8 cellular contexts compared by ENCODE assay signal in the genomic region with DNA sequence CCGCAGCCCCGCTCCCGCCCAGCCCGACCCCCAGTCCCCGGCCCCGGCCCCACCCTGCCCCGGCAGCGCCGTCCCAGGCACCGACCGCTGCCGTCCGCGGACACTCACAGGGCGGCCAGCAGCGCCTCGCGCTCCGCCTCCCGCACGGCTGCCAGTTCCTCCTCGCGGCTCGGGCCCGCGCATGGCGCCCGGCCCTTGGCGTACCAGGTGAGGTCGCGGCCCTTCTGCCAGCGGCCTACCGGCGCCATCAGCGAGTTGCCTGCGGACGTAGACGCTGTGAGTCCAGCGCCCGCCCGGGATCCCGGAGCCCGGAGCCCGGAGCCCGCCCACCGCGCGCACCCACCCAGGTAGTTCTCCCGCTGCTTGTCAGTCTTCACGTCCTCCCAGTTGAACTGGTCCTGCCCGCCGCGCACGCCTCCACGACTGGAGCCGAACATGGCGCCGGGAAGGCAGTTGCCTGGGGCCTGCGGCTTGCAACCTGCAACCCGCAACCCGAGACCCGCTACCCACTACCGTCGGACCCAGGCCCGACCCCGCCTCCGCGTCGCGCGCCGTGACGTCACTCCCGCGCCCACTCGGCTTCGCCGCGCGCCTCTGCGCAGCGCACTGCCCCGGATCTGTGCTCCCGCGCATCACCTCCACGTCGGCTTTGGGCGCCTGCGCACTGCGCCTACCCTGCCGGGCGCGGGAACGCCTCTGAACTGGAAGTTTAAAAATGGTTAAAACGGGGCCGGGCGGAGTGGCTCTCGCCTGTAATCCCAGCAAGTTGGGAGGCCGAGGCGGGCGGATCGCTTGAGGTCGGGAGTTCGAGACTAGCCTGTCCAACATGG. TPM values are rescaled to one million over a fixed set of nuclear protein-coding genes. Genes with fewer than 3 reads are reported as not detected.
DNase-seq lines count a peak whose midpoint lies in the region; ATAC-seq and TF ChIP-seq lines count a peak whose summit lies in the region.

A gene (minus strand): TSS at position 535 of the 830 bp plus-strand sequence. CDS start 98 bp downstream, at position 437.

- no peaks in the 10 kb centered on the region for H3K27me3 Mint-ChIP-seq in activated CD4-positive, alpha-beta T cell treated with anti-CD3 and anti-CD28 coated beads for 36 hours

- H3K36me3 Mint-ChIP-seq in activated CD4-positive, alpha-beta T cell treated with anti-CD3 and anti-CD28 coated beads for 36 hours (ENCODE audit: low read depth): peaks cover 35% of the 10 kb centered on the region

- peak within 1 kb of the TSS; percentile 91 for H3K27ac Mint-ChIP-seq in activated CD4-positive, alpha-beta T cell treated with anti-CD3 and anti-CD28 coated beads for 36 hours

- H3K9me3 Mint-ChIP-seq in activated CD4-positive, alpha-beta T cell treated with anti-CD3 and anti-CD28 coated beads for 36 hours (ENCODE audit: low read depth): no peaks in the 10 kb centered on the region

- H3K27me3 ChIP-seq in BJ (ENCODE audit: control insufficient read depth, insufficient read depth, low read length): no peaks in the 10 kb centered on the region

- DNase-seq in BJ (ENCODE audit: low read depth) (peak; percentile 39), NCI-H524 treated with DMSO at 0.1 percent for 48 hours (lab: John Stamatoyannopoulos, UW) (peak; percentile 14), choroid plexus epithelial cell (ENCODE audit: low read depth) (peak; percentile 92), kidney glomerular epithelial cell (lab: John Stamatoyannopoulos, UW) (peak; percentile 71)
- DNase-seq in activated CD4-positive, alpha-beta T cell treated with anti-CD3 and anti-CD28 coated beads for 36 hours: peak; percentile 97
- peak; percentile 79 to 89 for DNase-seq in stimulated activated CD4-positive, alpha-beta T cell treated with anti-CD3 and anti-CD28 coated beads, Interleukin-1b, Interleukin-23, amount 100 ng/mL, for 1 hour (ENCODE audit: low read depth in 2 of 2)

- peak within 1 kb of the TSS; percentile 89 for H3K4me3 Mint-ChIP-seq in activated CD4-positive, alpha-beta T cell treated with anti-CD3 and anti-CD28 coated beads for 36 hours

- POLR2A ChIA-PET in BJ (lab: Charles Lee): no interaction called here
- POLR2A ChIA-PET in activated CD4-positive, alpha-beta T cell treated with anti-CD3 and anti-CD28 coated beads for 36 hours (lab: Charles Lee): interaction anchor here (0.6 kb wide), 1 partner anchor 1791 kb away, joined by 3 read pairs; no protein-coding TSS in a partner anchor

- H3K4me3 ChIP-seq in BJ (ENCODE audit: low read depth, low read length): peak within 1 kb of the TSS; percentile 97
- peak within 1 kb of the TSS; percentile 99 for H3K4me3 ChIP-seq in choroid plexus epithelial cell (ENCODE audit: low read depth, low read length)

- peaks cover 22% of the 10 kb centered on the region for H3K4me1 Mint-ChIP-seq in activated CD4-positive, alpha-beta T cell treated with anti-CD3 and anti-CD28 coated beads for 36 hours

- TF ChIP-seq CTCF in BJ (IDR thresholded peaks at IDR 0.05; ENCODE audit: insufficient read depth, low read depth, low read length) (no peak), choroid plexus epithelial cell (conservative IDR thresholded peaks at IDR 0.05; ENCODE audit: low read depth, low read length) (no peak)

- CTCF ChIA-PET in BJ (lab: Yijun Ruan, JAX): no interaction called here
- CTCF ChIA-PET in activated CD4-positive, alpha-beta T cell treated with anti-CD3 and anti-CD28 coated beads for 36 hours (lab: Charles Lee): no interaction called here

- intact Hi-C loops in activated CD4-positive, alpha-beta T cell treated with anti-CD3 and anti-CD28 coated beads for 36 hours (cut with DNase I, micrococcal nuclease): loop anchor here (1.0 to 10.0 kb wide), 8 partner anchors 21 to 1696 kb away; a partner anchor contains a TSS

- peak; percentile 82 for ATAC-seq in GM19324 (IDR thresholded peaks at IDR 0.05; ENCODE audit: low FRiP score, unreplicated experiment)
- ATAC-seq in HG03460 (IDR thresholded peaks at IDR 0.05; ENCODE audit: unreplicated experiment): peak; percentile 55
- ATAC-seq in activated CD4-positive, alpha-beta T cell treated with anti-CD3 and anti-CD28 coated beads for 36 hours: peak; percentile 90

- peaks cover 31% of the 10 kb centered on the region for H3K36me3 ChIP-seq in BJ (ENCODE audit: control insufficient read depth, insufficient read depth, low read length)

RNA-seq across cellular contexts. Expression of the gene that starts here (rescaled TPM):
- polyA plus RNA-seq in BJ (2011; rRNA removed): 4.2 and 6.2 TPM in 2 replicates
- 0.87 and 1.4 TPM in 2 replicates for polyA minus RNA-seq in BJ (2011; rRNA and poly(A)+ RNA removed)
- 10 to 100 TPM; 14.6 to 22.5 TPM for total RNA-seq in activated CD4-positive, alpha-beta T cell treated with anti-CD3 and anti-CD28 coated beads for 36 hours

Comparison
In these comparisons a context has a peak if more than half of its experiments do, and no peak if none do; other contexts are left out.
1. Peak in every context shown above with its lines: DNase-seq, ATAC-seq and H3K4me3 ChIP-seq.
2. DNase-seq: peak in every context shown above with its lines; median percentile 97 in activated CD4-positive, alpha-beta T cell treated with anti-CD3 and anti-CD28 coated beads for 36 hours; 92 in choroid plexus epithelial cell; 84 in stimulated activated CD4-positive, alpha-beta T cell treated with anti-CD3 and anti-CD28 coated beads, Interleukin-1b, Interleukin-23, amount 100 ng/mL, for 1 hour; 71 in kidney glomerular epithelial cell; 39 in BJ; 14 in NCI-H524 treated with DMSO at 0.1 percent for 48 hours.